ENCODE assay signal across 8 cellular contexts in the genomic region with DNA sequence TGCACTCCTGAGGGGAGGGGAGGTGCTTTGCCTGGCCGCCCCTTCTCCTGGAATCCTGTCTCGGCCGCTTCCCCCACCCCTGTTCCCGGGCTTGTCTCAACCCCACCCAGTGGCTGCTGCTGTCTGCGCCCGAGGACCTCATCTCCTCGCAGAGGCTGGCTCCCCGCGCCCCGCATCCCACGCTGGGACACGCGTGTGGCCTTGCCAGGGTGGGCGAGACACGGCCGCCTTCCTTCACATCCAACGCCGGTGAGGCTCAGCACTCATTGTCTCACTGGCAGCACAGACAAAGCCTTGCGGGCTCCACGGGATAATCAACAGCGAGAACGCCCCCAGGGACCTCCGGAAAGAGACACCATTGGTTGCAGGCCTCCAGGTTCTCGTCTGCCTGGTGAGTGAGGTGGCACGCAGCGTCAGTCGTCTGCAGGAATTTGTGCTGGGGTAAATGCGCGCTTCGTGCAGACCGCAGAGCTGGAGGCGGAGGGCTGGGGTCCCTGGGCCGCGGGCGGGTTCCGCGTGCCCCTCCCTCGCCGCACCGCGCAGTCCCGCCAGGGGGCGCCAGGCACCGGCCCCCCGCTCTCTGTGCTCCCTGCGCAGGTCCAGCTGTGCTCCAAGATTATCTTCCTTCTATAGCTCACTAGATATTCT. TPM values are rescaled to one million over a fixed set of nuclear protein-coding genes. Genes with fewer than 3 reads are reported as not detected.
A peak's percentile ranks its signal among the peaks of the same experiment; 100 is the strongest.
DNase-seq lines count a peak whose midpoint lies in the region; ATAC-seq and TF ChIP-seq lines count a peak whose summit lies in the region.

No MANE protein-coding gene starts in this region.

- ATAC-seq in HG02759 (IDR thresholded peaks at IDR 0.05; ENCODE audit: unreplicated experiment) (no peak), HG03565 (IDR thresholded peaks at IDR 0.05; ENCODE audit: unreplicated experiment) (no peak)

- H3K27ac ChIP-seq in left ventricle myocardium inferior (replicated peaks) = no peak overlapping the region
- no peak overlapping the region for H3K27ac ChIP-seq in ascending aorta

- H3K4me1 ChIP-seq in left ventricle myocardium inferior (peaks cover 5% of the 10 kb centered on the region), ascending aorta (no peaks in the 10 kb centered on the region)

- H3K9me3 ChIP-seq in left ventricle myocardium inferior (replicated peaks) = no peaks in the 10 kb centered on the region
- no peaks in the 10 kb centered on the region for H3K9me3 ChIP-seq in ascending aorta

- intact Hi-C loops in left ventricle myocardium inferior (cut with micrococcal nuclease) = no loop called here
- intact Hi-C loops in ascending aorta (cut with DNase I) = no loop called here

- DNase-seq in stimulated activated CD4-positive, alpha-beta T cell treated with anti-CD3 and anti-CD28 coated beads, Interleukin-2, amount 100 ng/mL, for 24 hours = peak; percentile 21 to 51
- no peak for DNase-seq in stimulated activated CD4-positive, alpha-beta T cell treated with anti-CD3 and anti-CD28 coated beads, Interleukin-1b, Interleukin-23, amount 100 ng/mL, for 48 hours
- DNase-seq in activated T-cell treated with anti-CD3 and anti-CD28 coated beads, Interleukin-2, amount 50 U/mL, for 48 hours = peak; percentile 37 to 54
- no peak for DNase-seq in left ventricle myocardium inferior
- DNase-seq in stimulated activated CD8-positive, alpha-beta memory T cell treated with anti-CD3 and anti-CD28 coated beads, Interleukin-4, amount 100 ng/mL, for 24 hours (ENCODE audit: low read depth) = peak; percentile 11
- DNase-seq in ascending aorta (ENCODE audit: low spot score in 2 of 2) = no peak

- H3K4me3 ChIP-seq in left ventricle myocardium inferior = peak overlapping the region; percentile 45
- no peak overlapping the region for H3K4me3 ChIP-seq in ascending aorta

- H3K27me3 ChIP-seq in left ventricle myocardium inferior (ENCODE audit: low read depth) = peaks cover 67% of the 10 kb centered on the region
- H3K27me3 ChIP-seq in ascending aorta = no peaks in the 10 kb centered on the region

- TF ChIP-seq CTCF in left ventricle myocardium inferior (IDR thresholded peaks at IDR 0.05; ENCODE audit: borderline replicate concordance) (peak; percentile 59), ascending aorta (IDR thresholded peaks at IDR 0.05) (peak in 1 of 3 experiments; percentile 35)

- no peaks in the 10 kb centered on the region for H3K36me3 ChIP-seq in left ventricle myocardium inferior
- H3K36me3 ChIP-seq in ascending aorta = no peaks in the 10 kb centered on the region

RNA-seq across cellular contexts. Expression of gene CCDC177, which starts 26.8 kb away (rescaled TPM):
- not detected for total RNA-seq in left ventricle myocardium inferior
- total RNA-seq in ascending aorta = not detected

Comparison
In these comparisons a context has a peak if more than half of its experiments do, and no peak if none do; other contexts are left out.
1. DNase-seq: peak in stimulated activated CD4-positive, alpha-beta T cell treated with anti-CD3 and anti-CD28 coated beads, Interleukin-2, amount 100 ng/mL, for 24 hours (2 of 2), activated T-cell treated with anti-CD3 and anti-CD28 coated beads, Interleukin-2, amount 50 U/mL, for 48 hours (2 of 2) and stimulated activated CD8-positive, alpha-beta memory T cell treated with anti-CD3 and anti-CD28 coated beads, Interleukin-4, amount 100 ng/mL, for 24 hours (single experiment); none in stimulated activated CD4-positive, alpha-beta T cell treated with anti-CD3 and anti-CD28 coated beads, Interleukin-1b, Interleukin-23, amount 100 ng/mL, for 48 hours (single experiment), left ventricle myocardium inferior (single experiment) and ascending aorta (0 of 2).